20 cellular contexts compared by ENCODE assay signal in the genomic region with DNA sequence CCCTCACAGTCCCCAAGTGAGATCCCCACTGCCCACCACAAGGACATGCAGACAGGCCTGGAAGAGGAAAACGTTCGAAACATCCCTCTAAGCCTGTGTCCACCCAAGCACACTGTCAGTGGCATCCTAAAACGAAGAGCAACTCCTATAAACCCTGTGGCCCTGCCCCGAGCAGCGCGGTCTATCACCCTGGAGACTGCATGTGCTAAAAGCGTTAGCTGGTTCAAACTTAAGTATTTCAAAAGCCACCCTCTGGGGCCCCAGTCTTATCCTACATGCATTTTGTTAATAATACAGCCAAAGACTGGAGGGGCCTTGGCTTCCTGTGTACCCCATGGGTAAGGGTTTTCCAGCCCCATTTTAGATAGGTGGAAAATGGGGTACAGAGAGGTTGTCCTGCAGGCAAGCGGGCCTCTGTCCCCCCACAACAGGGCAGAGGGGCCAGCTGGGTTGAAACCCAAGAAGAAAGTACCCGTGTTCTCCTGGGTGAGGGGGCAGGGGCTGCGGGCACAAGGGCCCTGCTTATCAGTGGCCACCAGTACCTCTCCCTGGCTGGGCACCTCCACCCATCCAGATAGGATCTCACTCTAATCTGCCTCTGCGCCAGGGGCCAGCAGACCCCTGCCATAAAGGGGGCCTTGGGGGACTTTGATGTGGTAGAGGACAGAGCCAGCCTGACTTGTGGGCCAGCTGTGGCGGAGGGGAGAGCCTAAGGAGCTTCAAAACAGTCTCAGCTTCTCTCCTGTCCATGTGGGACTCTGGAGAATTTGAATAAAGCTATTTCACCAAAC. TPM values are rescaled to one million over a fixed set of nuclear protein-coding genes. Genes with fewer than 3 reads are reported as not detected.
A peak's percentile ranks its signal among the peaks of the same experiment; 100 is the strongest.
DNase-seq lines count a peak whose midpoint lies in the region; ATAC-seq and TF ChIP-seq lines count a peak whose summit lies in the region.
"Had no signal": no experiment of that assay in that cellular context is flagged by ENCODE, and none has a peak within 500 bp of the region (broad histone marks: within the 10 kb centered on the region; RNA-seq: fewer than 3 reads in every experiment).

No MANE protein-coding gene starts in this region.

- peak; percentile 48 for DNase-seq in SK-N-SH
- no peak for DNase-seq in endodermal cell
- no peak for DNase-seq in gastrocnemius medialis
- DNase-seq in germinal center (ENCODE audit: low spot score), result no peak
- DNase-seq in stimulated activated CD4-positive, alpha-beta T cell treated with anti-CD3 and anti-CD28 coated beads, Interleukin-4, amount 100 ng/mL, for 1 hour, result no peak
- DNase-seq: activated CD8-positive, alpha-beta memory T cell treated with anti-CD3 and anti-CD28 coated beads, Interleukin-2, amount 10 ng/mL, durations not matched to agents 7 days and 5 days; C1 segment of cervical spinal cord; DMS79 treated with DMSO at 0.1 percent for 48 hours; mesenchymal stem cell; NCI-H1092 treated with DMSO at 0.1 percent for 48 hours; NCI-H2171; nucleus accumbens; RPMI8226; stimulated activated CD4-positive, alpha-beta T cell treated with anti-CD3 and anti-CD28 coated beads, Interleukin-4, amount 100 ng/mL, for 24 hours; stimulated activated CD8-positive, alpha-beta memory T cell treated with anti-CD3 and anti-CD28 coated beads, Interleukin-4, amount 100 ng/mL, for 48 hours; transverse colon had no signal

- no peak for ATAC-seq in SK-N-SH treated with all-trans-retinoic acid at 6 μM for 48 hours
- ATAC-seq in gastrocnemius medialis, result peak in 1 of 2 donors; percentile 10
- ATAC-seq in esophagus mucosa, result no peak
- ATAC-seq: activated CD8-positive, alpha-beta memory T cell treated with anti-CD3 and anti-CD28 coated beads, Interleukin-2, amount 10 ng/mL, durations not matched to agents 7 days and 5 days had no signal

- H4K20me1 ChIP-seq in SK-N-SH (ENCODE audit: insufficient read depth) (no peaks in the 10 kb centered on the region), Loucy (ENCODE audit: insufficient read depth, low read length, poor library complexity, severe bottlenecking) (no peaks in the 10 kb centered on the region)

- no peaks in the 10 kb centered on the region for H3K9me3 Mint-ChIP-seq in endodermal cell

- no peaks in the 10 kb centered on the region for H3K36me3 ChIP-seq in SK-N-SH (replicated peaks in 1 of 2; ENCODE audit: control insufficient read depth in 1 of 2, insufficient read depth in 2 of 2, low read length in 1 of 2)
- no peaks in the 10 kb centered on the region for H3K36me3 ChIP-seq in Loucy (ENCODE audit: insufficient read depth, low read length)
- H3K36me3 ChIP-seq in endodermal cell (ENCODE audit: control insufficient read depth, insufficient read depth, low read length), result no peaks in the 10 kb centered on the region
- H3K36me3 ChIP-seq in gastrocnemius medialis, result no peaks in the 10 kb centered on the region
- H3K36me3 ChIP-seq: transverse colon had no signal

- CTCF ChIA-PET in SK-N-SH (lab: Yijun Ruan, JAX), result interaction anchor here (1.7 kb wide), 1 partner anchor 142 kb away, joined by 7 read pairs; no protein-coding TSS in a partner anchor

- H3K27me3 ChIP-seq in SK-N-SH (ENCODE audit: insufficient read depth) (no peaks in the 10 kb centered on the region), Loucy (ENCODE audit: insufficient read depth, low read length, poor library complexity, severe bottlenecking) (no peaks in the 10 kb centered on the region), endodermal cell (ENCODE audit: control insufficient read depth, insufficient read depth, low read length, poor library complexity, severe bottlenecking) (no peaks in the 10 kb centered on the region), gastrocnemius medialis (no peaks in the 10 kb centered on the region)
- H3K27me3 ChIP-seq: transverse colon had no signal

- H3K9me2 ChIP-seq in SK-N-SH (no peaks in the 10 kb centered on the region), Loucy (replicated peaks; ENCODE audit: low read depth, low read length) (no peaks in the 10 kb centered on the region)

- TF ChIP-seq CTCF in SK-N-SH (IDR thresholded peaks at IDR 0.05), result no peak
- TF ChIP-seq CTCF in Loucy (conservative IDR thresholded peaks at IDR 0.05; ENCODE audit: low read length), result no peak
- no peak for TF ChIP-seq CTCF in endodermal cell (conservative IDR thresholded peaks at IDR 0.05)
- TF ChIP-seq CTCF in gastrocnemius medialis (IDR thresholded peaks at IDR 0.05 in 4 of 5, conservative IDR thresholded peaks at IDR 0.05 in 1 of 5), result no peak

- H3F3A ChIP-seq in SK-N-SH (replicated peaks; ENCODE audit: insufficient read depth) (no peaks in the 10 kb centered on the region), Loucy (ENCODE audit: low read depth) (0 out of 2 replicates have a peak, but pooled peaks cover 6% of the 10 kb centered on the region)

- peaks cover 37% of the 10 kb centered on the region for H3K4me1 Mint-ChIP-seq in endodermal cell

- H2AFZ ChIP-seq in SK-N-SH (ENCODE audit: low read depth) (no peak overlapping the region), Loucy (ENCODE audit: low read length) (no peak overlapping the region; the same call in 1 of the 2 replicates)

- TF ChIP-seq RAD21 in SK-N-SH (IDR thresholded peaks at IDR 0.05; ENCODE audit: low read length), result no peak

- H3K9me3 ChIP-seq in SK-N-SH (no peaks in the 10 kb centered on the region), Loucy (ENCODE audit: insufficient read depth, low read depth, low read length) (no peaks in the 10 kb centered on the region), endodermal cell (ENCODE audit: control insufficient read depth, low read length) (no peaks in the 10 kb centered on the region), gastrocnemius medialis (no peaks in the 10 kb centered on the region)
- H3K9me3 ChIP-seq: transverse colon had no signal

- POLR2A ChIA-PET in SK-N-SH (lab: Yijun Ruan, JAX), result no interaction called here

- intact Hi-C loops in gastrocnemius medialis (cut with DNase I; ENCODE audit: low total_unique reads), result no loop called here

- H3K4me1 ChIP-seq in SK-N-SH (ENCODE audit: control insufficient read depth in 1 of 2, insufficient read depth in 2 of 2, low read depth in 1 of 2, low read length in 1 of 2) (peaks cover 0 to 7% of the 10 kb centered on the region in 2 experiments; a peak in 2 of 4 replicates), Loucy (ENCODE audit: insufficient read depth, low read length, poor library complexity, severe bottlenecking) (peaks cover 38% of the 10 kb centered on the region), endodermal cell (ENCODE audit: control insufficient read depth, insufficient read depth, low read length) (peaks cover 21% of the 10 kb centered on the region), gastrocnemius medialis (peaks cover 7 to 10% of the 10 kb centered on the region in 2 donors)
- H3K4me1 ChIP-seq: transverse colon had no signal

- H3K27ac Mint-ChIP-seq in endodermal cell, result no peak overlapping the region
- H3K27ac Mint-ChIP-seq: activated CD8-positive, alpha-beta memory T cell treated with anti-CD3 and anti-CD28 coated beads, Interleukin-2, amount 10 ng/mL, durations not matched to agents 7 days and 5 days had no signal

- no peak for TF ChIP-seq POLR2A in gastrocnemius medialis (IDR thresholded peaks at IDR 0.05)

- H3K4me2 ChIP-seq in SK-N-SH (no peak overlapping the region), Loucy (ENCODE audit: low read depth, low read length, poor library complexity, severe bottlenecking) (peak overlapping the region; percentile 86)

- H3K36me3 Mint-ChIP-seq in endodermal cell (ENCODE audit: low read depth), result peaks cover 11% of the 10 kb centered on the region

- TF ChIP-seq EP300 in SK-N-SH (IDR thresholded peaks at IDR 0.05; ENCODE audit: borderline replicate concordance in 1 of 2, low read depth in 1 of 2, low read length in 1 of 2), result no peak

- H3K4me3 Mint-ChIP-seq in endodermal cell, result no peak overlapping the region
- H3K4me3 Mint-ChIP-seq: activated CD8-positive, alpha-beta memory T cell treated with anti-CD3 and anti-CD28 coated beads, Interleukin-2, amount 10 ng/mL, durations not matched to agents 7 days and 5 days had no signal

- no peaks in the 10 kb centered on the region for H3K27me3 Mint-ChIP-seq in endodermal cell (ENCODE audit: insufficient read depth)
- H3K27me3 Mint-ChIP-seq: activated CD8-positive, alpha-beta memory T cell treated with anti-CD3 and anti-CD28 coated beads, Interleukin-2, amount 10 ng/mL, durations not matched to agents 7 days and 5 days had no signal

- H3K27ac ChIP-seq in SK-N-SH (ENCODE audit: low read depth in 2 of 2, low read length in 1 of 2) (no peak overlapping the region), endodermal cell (ENCODE audit: low read depth, low read length) (peak overlapping the region; percentile 57), gastrocnemius medialis (peak overlapping the region; percentile 11 to 54 (median 38))
- H3K27ac ChIP-seq: 22Rv1, transverse colon had no signal

- in situ Hi-C loops in gastrocnemius medialis (cut with MboI; ENCODE audit: low sequenced_read_pairs in 4 of 4), result no loop called here

- H3K79me2 ChIP-seq in SK-N-SH (ENCODE audit: insufficient read depth) (no peaks in the 10 kb centered on the region), Loucy (ENCODE audit: insufficient read depth, low read length) (peaks cover 79% of the 10 kb centered on the region)

- 70% methylated on average over 11 of the region's 12 CpGs for WGBS in SK-N-SH (ENCODE audit: low lambda C conversion rate)
- 81 to 100% methylated on average over 5 to 12 of the region's 12 CpGs for WGBS in endodermal cell (ENCODE audit: insufficient coverage in 1 of 2, insufficient read length in 1 of 2), 2 experiments

- H3K9ac ChIP-seq in SK-N-SH, result no peak overlapping the region
- H3K9ac ChIP-seq in Loucy (ENCODE audit: low read depth, low read length, poor library complexity, severe bottlenecking), result peak overlapping the region; percentile 66
- no peak overlapping the region for H3K9ac ChIP-seq in endodermal cell (ENCODE audit: extremely low read depth, low read length, poor library complexity, severe bottlenecking)

- H3K4me3 ChIP-seq in SK-N-SH (ENCODE audit: low read depth in 2 of 2, low read length in 1 of 2) (no peak overlapping the region), Loucy (ENCODE audit: low read length, poor library complexity, severe bottlenecking) (peak overlapping the region; percentile 64), endodermal cell (ENCODE audit: low read length) (no peak overlapping the region), gastrocnemius medialis (no peak overlapping the region)
- H3K4me3 ChIP-seq: transverse colon had no signal

TF ChIP-seq in SK-N-SH treated with all-trans-retinoic acid at 6 μM for 48 hours, 23 proteins besides CTCF, POLR2A, EP300 and RAD21 (continues in another document):
- TF ChIP-seq SNAI2 (CRISPR knock-in tag; IDR thresholded peaks at IDR 0.05), result no peak
- no peak for TF ChIP-seq ZFP30 (CRISPR knock-in tag; IDR thresholded peaks at IDR 0.05)
- no peak for TF ChIP-seq ZC3H10 (CRISPR knock-in tag; IDR thresholded peaks at IDR 0.05)
- TF ChIP-seq ISL1 (CRISPR knock-in tag; IDR thresholded peaks at IDR 0.05), result no peak
- no peak for TF ChIP-seq ZNF565 (CRISPR knock-in tag; conservative IDR thresholded peaks at IDR 0.05; ENCODE audit: low read depth)

RNA-seq across cellular contexts. Expression of a gene that starts 28.3 kb away (rescaled TPM):
- 4.2 and 5.3 TPM in 2 replicates for polyA plus RNA-seq in SK-N-SH (2012; rRNA removed)
- 2.0 and 3.4 TPM in 2 replicates for polyA plus RNA-seq in SK-N-SH (2012; cell fraction: cytosol; rRNA removed)
- 6.3 and 6.9 TPM in 2 replicates for polyA plus RNA-seq in SK-N-SH (2012; cell fraction: nucleus; rRNA removed)
- total RNA-seq in endodermal cell (10 to 100 TPM; 65.3 to 70.5 TPM), gastrocnemius medialis (10 to 100 TPM in 1 of 4 donors, 1 to 10 TPM in 3; 7.5 to 10.9 (median 9.1) TPM), esophagus mucosa (2.7 TPM)
- polyA plus RNA-seq in endodermal cell (2013, experiment 1 of 2), result 74.2 TPM
- 71.0 TPM for polyA plus RNA-seq in endodermal cell (2013, experiment 2 of 2)

Comparison
In these comparisons a context has a peak if more than half of its experiments do, and no peak if none do; other contexts are left out.
1. H3K27ac ChIP-seq: peak in endodermal cell (single experiment) and gastrocnemius medialis (4 of 4); none in SK-N-SH (0 of 2).
2. RNA of a gene that starts 28.3 kb away (total RNA-seq): 65.3 to 70.5 TPM in endodermal cell; 7.5 to 10.9 TPM in gastrocnemius medialis and 2.7 TPM in esophagus mucosa (single experiment); every median in the first group is over 4 times any median in the second.